28 cellular contexts compared by ENCODE assay signal in the genomic region with DNA sequence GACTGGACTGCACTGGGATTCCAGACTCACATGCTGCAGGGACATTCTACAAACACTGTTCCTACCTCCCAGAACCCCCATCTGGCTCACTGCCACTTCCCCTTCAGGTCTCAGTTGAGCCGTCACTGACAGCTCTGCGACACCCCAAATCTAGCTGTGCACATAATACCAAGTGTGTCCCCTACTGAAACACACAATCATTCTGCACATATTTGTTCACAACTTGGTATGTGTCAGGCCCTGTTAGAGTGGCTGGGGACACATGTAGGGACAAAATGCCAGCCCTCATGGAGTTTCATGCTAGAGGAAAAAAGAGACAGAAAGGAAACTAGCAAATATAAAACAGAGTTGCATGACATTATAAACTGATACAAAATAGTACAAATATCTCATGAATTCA. TPM values are rescaled to one million over a fixed set of nuclear protein-coding genes. Genes with fewer than 3 reads are reported as not detected.
A peak's percentile ranks its signal among the peaks of the same experiment; 100 is the strongest.
DNase-seq lines count a peak whose midpoint lies in the region; ATAC-seq and TF ChIP-seq lines count a peak whose summit lies in the region.
"Had no signal": no experiment of that assay in that cellular context is flagged by ENCODE, and none has a peak within 500 bp of the region (broad histone marks: within the 10 kb centered on the region; RNA-seq: fewer than 3 reads in every experiment).

No MANE protein-coding gene starts in this region.

- peaks cover 65% of the 10 kb centered on the region for H3K4me1 Mint-ChIP-seq in activated CD8-positive, alpha-beta memory T cell treated with anti-CD3 and anti-CD28 coated beads, Interleukin-2, amount 10 ng/mL, durations not matched to agents 7 days and 5 days
- H3K4me1 Mint-ChIP-seq in CD8-positive, alpha-beta memory T cell: peaks cover 74 to 84% (median 82%) of the 10 kb centered on the region in 3 donors
- H3K4me1 Mint-ChIP-seq in activated naive CD8-positive, alpha-beta T cell treated with anti-CD3 and anti-CD28 coated beads, Interleukin-2, amount 50 U/mL, for 24 hours: peaks cover 82% of the 10 kb centered on the region
- H3K4me1 Mint-ChIP-seq in natural killer cell treated with Interleukin-12 subunit alpha and Interleukin-12 subunit beta and Interleukin-15 and Interleukin-18, amount 100 ng/mL, for 72 hours (ENCODE audit: low read depth in 2 of 2): peaks cover 84 to 89% of the 10 kb centered on the region in 2 donors
- no peaks in the 10 kb centered on the region for H3K4me1 Mint-ChIP-seq in chondrocyte (ENCODE audit: low read depth)

- no peak overlapping the region for H3K4me3 ChIP-seq in CD8-positive, alpha-beta memory T cell (ENCODE audit: low read length)
- H3K4me3 ChIP-seq: colonic mucosa, SJSA1, skin epidermis had no signal

- no peaks in the 10 kb centered on the region for H3K9me3 ChIP-seq in CD8-positive, alpha-beta memory T cell (ENCODE audit: low read length)
- H3K9me3 ChIP-seq: colonic mucosa, SJSA1 had no signal

- POLR2A ChIA-PET in CD8-positive, alpha-beta memory T cell (lab: Charles Lee): no interaction called here

- DNase-seq in activated CD8-positive, alpha-beta memory T cell treated with anti-CD3 and anti-CD28 coated beads, Interleukin-2, amount 10 ng/mL, durations not matched to agents 7 days and 5 days: no peak
- DNase-seq in activated CD8-positive, alpha-beta memory T cell treated with anti-CD3 and anti-CD28 coated beads, Interleukin-2, amount 50 U/mL, for 4 hours: no peak
- DNase-seq in CD8-positive, alpha-beta memory T cell: no peak
- DNase-seq in activated naive CD8-positive, alpha-beta T cell treated with anti-CD3 and anti-CD28 coated beads, Interleukin-2, amount 50 U/mL, for 24 hours: no peak
- no peak for DNase-seq in natural killer cell treated with Interleukin-12 subunit alpha and Interleukin-12 subunit beta and Interleukin-15 and Interleukin-18, amount 100 ng/mL, for 72 hours (ENCODE audit: low spot score)
- no peak for DNase-seq in chondrocyte (ENCODE audit: low spot score)
- DNase-seq: activated CD4-positive, CD25-positive, alpha-beta regulatory T cell; activated CD8-positive, alpha-beta memory T cell treated with anti-CD3 and anti-CD28 coated beads, Interleukin-2, amount 50 U/mL, for 48 hours; colonic mucosa; DMS 273 treated with DMSO at 0.1 percent for 48 hours; effector CD4-positive, alpha-beta T cell; Karpas-422; NCI-H1417 treated with DMSO at 0.1 percent for 48 hours; NCI-H2081; NCI-H2227 treated with DMSO at 0.1 percent for 48 hours; NCI-H526; OCI-M1; retina; stimulated activated naive B cell treated with anti-CD40 and anti-IgM and Interleukin-4, amounts not matched to agents 10 μg/mL and 1 μg/mL and 100 μg/mL, for 72 hours had no signal

- H3K27me3 ChIP-seq in CD8-positive, alpha-beta memory T cell (ENCODE audit: insufficient read depth, low read length, poor library complexity, severe bottlenecking): no peaks in the 10 kb centered on the region
- H3K27me3 ChIP-seq: colonic mucosa had no signal

- H3K4me3 Mint-ChIP-seq in activated CD8-positive, alpha-beta memory T cell treated with anti-CD3 and anti-CD28 coated beads, Interleukin-2, amount 10 ng/mL, durations not matched to agents 7 days and 5 days: peak overlapping the region; percentile 2
- peak overlapping the region; percentile 44 to 78 (median 76) for H3K4me3 Mint-ChIP-seq in CD8-positive, alpha-beta memory T cell
- peak overlapping the region; percentile 3 for H3K4me3 Mint-ChIP-seq in activated naive CD8-positive, alpha-beta T cell treated with anti-CD3 and anti-CD28 coated beads, Interleukin-2, amount 50 U/mL, for 24 hours
- peak overlapping the region; percentile 82 for H3K4me3 Mint-ChIP-seq in natural killer cell treated with Interleukin-12 subunit alpha and Interleukin-12 subunit beta and Interleukin-15 and Interleukin-18, amount 100 ng/mL, for 72 hours
- H3K4me3 Mint-ChIP-seq in chondrocyte (ENCODE audit: unreplicated experiment): no peak overlapping the region
- H3K4me3 Mint-ChIP-seq: neural crest cell; stimulated activated naive B cell treated with anti-CD40 and anti-IgM and Interleukin-4, amounts not matched to agents 10 μg/mL and 1 μg/mL and 100 μg/mL, for 72 hours had no signal

- no peak for TF ChIP-seq CTCF in chondrocyte (IDR thresholded peaks at IDR 0.05)

- no peaks in the 10 kb centered on the region for H3K9me3 Mint-ChIP-seq in activated CD8-positive, alpha-beta memory T cell treated with anti-CD3 and anti-CD28 coated beads, Interleukin-2, amount 10 ng/mL, durations not matched to agents 7 days and 5 days (ENCODE audit: low read depth)
- no peaks in the 10 kb centered on the region for H3K9me3 Mint-ChIP-seq in CD8-positive, alpha-beta memory T cell
- no peaks in the 10 kb centered on the region for H3K9me3 Mint-ChIP-seq in activated naive CD8-positive, alpha-beta T cell treated with anti-CD3 and anti-CD28 coated beads, Interleukin-2, amount 50 U/mL, for 24 hours
- no peaks in the 10 kb centered on the region for H3K9me3 Mint-ChIP-seq in natural killer cell treated with Interleukin-12 subunit alpha and Interleukin-12 subunit beta and Interleukin-15 and Interleukin-18, amount 100 ng/mL, for 72 hours
- no peaks in the 10 kb centered on the region for H3K9me3 Mint-ChIP-seq in chondrocyte (ENCODE audit: low read depth)
- H3K9me3 Mint-ChIP-seq: neural crest cell; stimulated activated naive B cell treated with anti-CD40 and anti-IgM and Interleukin-4, amounts not matched to agents 10 μg/mL and 1 μg/mL and 100 μg/mL, for 72 hours had no signal

- CTCF ChIA-PET in activated CD8-positive, alpha-beta memory T cell treated with anti-CD3 and anti-CD28 coated beads, Interleukin-2, amount 10 ng/mL, durations not matched to agents 7 days and 5 days (lab: Charles Lee): interaction anchor here (1.0 kb wide), 1 partner anchor 11 kb away, joined by 3 read pairs; no protein-coding TSS in a partner anchor
- CTCF ChIA-PET in CD8-positive, alpha-beta memory T cell (lab: Charles Lee): interaction anchor here (1.2 to 1.4 kb wide), 3 partner anchors 32 to 101 kb away, joined by 3 to 4 read pairs (median 3); no protein-coding TSS in a partner anchor

- peak overlapping the region; percentile 8 for H3K27ac Mint-ChIP-seq in activated CD8-positive, alpha-beta memory T cell treated with anti-CD3 and anti-CD28 coated beads, Interleukin-2, amount 10 ng/mL, durations not matched to agents 7 days and 5 days
- H3K27ac Mint-ChIP-seq in CD8-positive, alpha-beta memory T cell: peak overlapping the region; percentile 63 to 89 (median 84)
- peak overlapping the region; percentile 87 for H3K27ac Mint-ChIP-seq in activated naive CD8-positive, alpha-beta T cell treated with anti-CD3 and anti-CD28 coated beads, Interleukin-2, amount 50 U/mL, for 24 hours
- H3K27ac Mint-ChIP-seq in natural killer cell treated with Interleukin-12 subunit alpha and Interleukin-12 subunit beta and Interleukin-15 and Interleukin-18, amount 100 ng/mL, for 72 hours: peak overlapping the region; percentile 75 to 83
- no peak overlapping the region for H3K27ac Mint-ChIP-seq in chondrocyte (ENCODE audit: unreplicated experiment)
- H3K27ac Mint-ChIP-seq: stimulated activated naive B cell treated with anti-CD40 and anti-IgM and Interleukin-4, amounts not matched to agents 10 μg/mL and 1 μg/mL and 100 μg/mL, for 72 hours had no signal

- no peak for ATAC-seq in activated CD8-positive, alpha-beta memory T cell treated with anti-CD3 and anti-CD28 coated beads, Interleukin-2, amount 10 ng/mL, durations not matched to agents 7 days and 5 days
- no peak for ATAC-seq in activated naive CD8-positive, alpha-beta T cell treated with anti-CD3 and anti-CD28 coated beads, Interleukin-2, amount 50 U/mL, for 24 hours
- ATAC-seq in natural killer cell treated with Interleukin-12 subunit alpha and Interleukin-12 subunit beta and Interleukin-15 and Interleukin-18, amount 100 ng/mL, for 72 hours: peak in 1 of 2 donors; percentile 57
- no peak for ATAC-seq in HG02623 (IDR thresholded peaks at IDR 0.05; ENCODE audit: unreplicated experiment)
- ATAC-seq in GM19395 (IDR thresholded peaks at IDR 0.05; ENCODE audit: unreplicated experiment): no peak
- ATAC-seq: left lobe of liver; stimulated activated naive B cell treated with anti-CD40 and anti-IgM and Interleukin-4, amounts not matched to agents 10 μg/mL and 1 μg/mL and 100 μg/mL, for 72 hours had no signal

- H3K36me3 ChIP-seq in CD8-positive, alpha-beta memory T cell (ENCODE audit: insufficient read depth, low read length): no peaks in the 10 kb centered on the region
- H3K36me3 ChIP-seq: colonic mucosa, SJSA1 had no signal

- no peaks in the 10 kb centered on the region for H3K27me3 Mint-ChIP-seq in activated CD8-positive, alpha-beta memory T cell treated with anti-CD3 and anti-CD28 coated beads, Interleukin-2, amount 10 ng/mL, durations not matched to agents 7 days and 5 days
- H3K27me3 Mint-ChIP-seq in CD8-positive, alpha-beta memory T cell: no peaks in the 10 kb centered on the region
- H3K27me3 Mint-ChIP-seq in activated naive CD8-positive, alpha-beta T cell treated with anti-CD3 and anti-CD28 coated beads, Interleukin-2, amount 50 U/mL, for 24 hours: peaks cover 2% of the 10 kb centered on the region
- no peaks in the 10 kb centered on the region for H3K27me3 Mint-ChIP-seq in natural killer cell treated with Interleukin-12 subunit alpha and Interleukin-12 subunit beta and Interleukin-15 and Interleukin-18, amount 100 ng/mL, for 72 hours
- H3K27me3 Mint-ChIP-seq in chondrocyte (ENCODE audit: low read depth): peaks cover 54% of the 10 kb centered on the region

- peaks cover 75% of the 10 kb centered on the region for H3K4me1 ChIP-seq in CD8-positive, alpha-beta memory T cell (ENCODE audit: insufficient read depth, low read length)
- H3K4me1 ChIP-seq: colonic mucosa, parathyroid adenoma had no signal

- peaks cover 47% of the 10 kb centered on the region for H3K36me3 Mint-ChIP-seq in activated CD8-positive, alpha-beta memory T cell treated with anti-CD3 and anti-CD28 coated beads, Interleukin-2, amount 10 ng/mL, durations not matched to agents 7 days and 5 days
- peaks cover 0 to 50% (median 12%) of the 10 kb centered on the region in 3 donors for H3K36me3 Mint-ChIP-seq in CD8-positive, alpha-beta memory T cell
- peaks cover 19% of the 10 kb centered on the region for H3K36me3 Mint-ChIP-seq in activated naive CD8-positive, alpha-beta T cell treated with anti-CD3 and anti-CD28 coated beads, Interleukin-2, amount 50 U/mL, for 24 hours (ENCODE audit: low read depth)
- H3K36me3 Mint-ChIP-seq in natural killer cell treated with Interleukin-12 subunit alpha and Interleukin-12 subunit beta and Interleukin-15 and Interleukin-18, amount 100 ng/mL, for 72 hours: peaks cover 14% of the 10 kb centered on the region
- no peaks in the 10 kb centered on the region for H3K36me3 Mint-ChIP-seq in chondrocyte (ENCODE audit: low read depth)
- H3K36me3 Mint-ChIP-seq: stimulated activated naive B cell treated with anti-CD40 and anti-IgM and Interleukin-4, amounts not matched to agents 10 μg/mL and 1 μg/mL and 100 μg/mL, for 72 hours had no signal

- H3K27ac ChIP-seq in CD8-positive, alpha-beta memory T cell (ENCODE audit: low read depth, low read length): no peak overlapping the region
- H3K27ac ChIP-seq: colonic mucosa, parathyroid adenoma, RWPE1, SJSA1 had no signal

RNA-seq across cellular contexts. Expression of gene PRKCQ, which starts 5.3 kb away (rescaled TPM):
- 10 to 100 TPM; 51.0 to 58.7 TPM for total RNA-seq in activated CD8-positive, alpha-beta memory T cell treated with anti-CD3 and anti-CD28 coated beads, Interleukin-2, amount 10 ng/mL, durations not matched to agents 7 days and 5 days
- total RNA-seq in CD8-positive, alpha-beta memory T cell: 10 to 100 TPM; 44.1 to 46.7 TPM
- 55.3 TPM for polyA plus RNA-seq in CD8-positive, alpha-beta memory T cell
- total RNA-seq in natural killer cell treated with Interleukin-12 subunit alpha and Interleukin-12 subunit beta and Interleukin-15 and Interleukin-18, amount 100 ng/mL, for 72 hours: 10 to 100 TPM; 55.3 to 79.0 TPM
- 0.13 to 0.15 TPM in 2 of 3 replicates, not detected in the other for total RNA-seq in chondrocyte
- total RNA-seq: A172, SJSA1 had no signal

Comparison
In these comparisons a context has a peak if more than half of its experiments do, and no peak if none do; other contexts are left out.
1. RNA of gene PRKCQ, which starts 5.3 kb away (total RNA-seq): 55.3 to 79.0 TPM in natural killer cell treated with Interleukin-12 subunit alpha and Interleukin-12 subunit beta and Interleukin-15 and Interleukin-18, amount 100 ng/mL, for 72 hours, 51.0 to 58.7 TPM in activated CD8-positive, alpha-beta memory T cell treated with anti-CD3 and anti-CD28 coated beads, Interleukin-2, amount 10 ng/mL, durations not matched to agents 7 days and 5 days and 44.1 to 46.7 TPM in CD8-positive, alpha-beta memory T cell; 0.13 to 0.15 TPM in chondrocyte; every median in the first group is over 10 times any median in the second.